Comparison of ENCODE assay signal across 8 cellular contexts in genomic region chr1:37553927-37554808, GRCh38. TPM values are rescaled to one million over a fixed set of nuclear protein-coding genes. Genes with fewer than 3 reads are reported as not detected.
DNase-seq lines count a peak whose midpoint lies in the region; ATAC-seq lines count a peak whose summit lies in the region.

Gene SNIP1 (minus strand): TSS chr1:37554293. CDS start chr1:37554229, 64 bp downstream.

- DNase-seq in C1 segment of cervical spinal cord (lab: John Stamatoyannopoulos, UW), result peak; percentile 69 to 95 (median 90)
- DNase-seq in HT1080 (ENCODE audit: low read depth), result peak; percentile 87
- peak; percentile 86 for DNase-seq in NOMO-1 (lab: John Stamatoyannopoulos, UW; ENCODE audit: unreplicated experiment in 2 of 2)
- peak; percentile 93 for DNase-seq in activated CD8-positive, alpha-beta memory T cell treated with anti-CD3 and anti-CD28 coated beads for 24 hours
- DNase-seq in effector CD8-positive, alpha-beta T cell (lab: John Stamatoyannopoulos, UW), result peak; percentile 84
- peak; percentile 91 to 92 for DNase-seq in lung microvascular endothelial cell (ENCODE audit: low read depth in 2 of 2)
- peak; percentile 57 to 83 (median 82) for DNase-seq in stimulated activated CD4-positive, alpha-beta T cell treated with anti-CD3 and anti-CD28 coated beads, TNF-alpha, amount 100 ng/mL, for 4 hours (ENCODE audit: low read depth in 3 of 3)

- ATAC-seq in GM19452 (IDR thresholded peaks at IDR 0.05; ENCODE audit: unreplicated experiment), result peak; percentile 73

RNA-seq across cellular contexts. Expression of gene SNIP1, which starts in this region (rescaled TPM):
- total RNA-seq in HT1080 (2014; rRNA removed; shearing (Covaris generic)), result 11.3 and 16.5 TPM in 2 replicates
- polyA plus RNA-seq in HT1080 (2015; cell fraction: cytosol; rRNA removed), result 7.8 and 10.0 TPM in 2 replicates
- polyA plus RNA-seq in HT1080 (2015; cell fraction: nucleus; rRNA removed), result 26.7 and 37.3 TPM in 2 replicates
- total RNA-seq in lung microvascular endothelial cell, result 8.5 and 14.3 TPM in 2 replicates

Comparison
In these comparisons a context has a peak if more than half of its experiments do, and no peak if none do; other contexts are left out.
1. Peak in every context shown above with its lines: DNase-seq and ATAC-seq.